ENCODE assay signal across 12 cellular contexts in the genomic region with DNA sequence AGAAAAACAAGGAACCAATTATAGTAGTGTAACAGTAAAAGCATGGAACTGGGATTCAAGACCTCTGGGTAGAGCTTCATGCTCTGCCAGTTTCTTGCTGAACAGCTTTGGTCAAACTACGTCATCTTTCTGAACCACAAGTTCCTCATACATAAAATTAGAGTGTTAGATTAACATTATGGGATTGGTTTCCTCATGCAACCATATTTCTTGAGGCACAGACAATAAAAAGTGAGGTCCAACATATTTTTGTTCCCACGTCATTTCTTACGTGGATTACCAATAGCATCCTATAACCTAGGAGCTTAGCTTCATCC.
A peak's percentile ranks its signal among the peaks of the same experiment; 100 is the strongest.
DNase-seq lines count a peak whose midpoint lies in the region; ATAC-seq lines count a peak whose summit lies in the region.
"Had no signal": no experiment of that assay in that cellular context is flagged by ENCODE, and none has a peak within 500 bp of the region (broad histone marks: within the 10 kb centered on the region; RNA-seq: fewer than 3 reads in every experiment).

No MANE protein-coding gene starts in this region.

- DNase-seq in SIG-M5 treated with dmso at 0.1 percent for 504 hours (lab: John Stamatoyannopoulos, UW; ENCODE audit: unreplicated experiment): peak; percentile 25
- DNase-seq in SIG-M5 (lab: John Stamatoyannopoulos, UW): no peak
- DNase-seq in Kasumi-1 (lab: John Stamatoyannopoulos, UW): peak; percentile 86 to 87
- no peak for DNase-seq in COLO829 (ENCODE audit: low spot score)
- DNase-seq in natural killer cell treated with Interleukin-12 subunit alpha and Interleukin-12 subunit beta and Interleukin-15 and Interleukin-18, amount 100 ng/mL, for 72 hours (ENCODE audit: low spot score): no peak
- DNase-seq in NCI-H1048 (lab: John Stamatoyannopoulos, UW): no peak
- no peak for DNase-seq in islet precursor cell
- DNase-seq: effector CD8-positive, alpha-beta T cell; immature natural killer cell; NCI-H69; posterior cingulate gyrus had no signal

- H3K4me1 Mint-ChIP-seq in natural killer cell treated with Interleukin-12 subunit alpha and Interleukin-12 subunit beta and Interleukin-15 and Interleukin-18, amount 100 ng/mL, for 72 hours (ENCODE audit: low read depth in 2 of 2): no peaks in the 10 kb centered on the region
- H3K4me1 Mint-ChIP-seq: immature natural killer cell had no signal

- no peaks in the 10 kb centered on the region for H3K36me3 Mint-ChIP-seq in natural killer cell treated with Interleukin-12 subunit alpha and Interleukin-12 subunit beta and Interleukin-15 and Interleukin-18, amount 100 ng/mL, for 72 hours
- H3K36me3 Mint-ChIP-seq: immature natural killer cell had no signal

- no peak overlapping the region for H3K27ac Mint-ChIP-seq in natural killer cell treated with Interleukin-12 subunit alpha and Interleukin-12 subunit beta and Interleukin-15 and Interleukin-18, amount 100 ng/mL, for 72 hours
- H3K27ac Mint-ChIP-seq: immature natural killer cell had no signal

- peak; percentile 85 for ATAC-seq in HG02885 (IDR thresholded peaks at IDR 0.05; ENCODE audit: poor library complexity, unreplicated experiment)
- no peak for ATAC-seq in natural killer cell treated with Interleukin-12 subunit alpha and Interleukin-12 subunit beta and Interleukin-15 and Interleukin-18, amount 100 ng/mL, for 72 hours

- H3K27me3 Mint-ChIP-seq in natural killer cell treated with Interleukin-12 subunit alpha and Interleukin-12 subunit beta and Interleukin-15 and Interleukin-18, amount 100 ng/mL, for 72 hours: no peaks in the 10 kb centered on the region

- peaks cover 3% of the 10 kb centered on the region for H3K9me3 Mint-ChIP-seq in natural killer cell treated with Interleukin-12 subunit alpha and Interleukin-12 subunit beta and Interleukin-15 and Interleukin-18, amount 100 ng/mL, for 72 hours
- H3K9me3 Mint-ChIP-seq: immature natural killer cell had no signal

- H3K4me3 Mint-ChIP-seq in natural killer cell treated with Interleukin-12 subunit alpha and Interleukin-12 subunit beta and Interleukin-15 and Interleukin-18, amount 100 ng/mL, for 72 hours: no peak overlapping the region
- H3K4me3 Mint-ChIP-seq: immature natural killer cell had no signal

Comparison
In these comparisons a context has a peak if more than half of its experiments do, and no peak if none do; other contexts are left out.
1. DNase-seq: peak in SIG-M5 treated with dmso at 0.1 percent for 504 hours (single experiment) and Kasumi-1 (2 of 2); none in SIG-M5 (single experiment), COLO829 (single experiment), natural killer cell treated with Interleukin-12 subunit alpha and Interleukin-12 subunit beta and Interleukin-15 and Interleukin-18, amount 100 ng/mL, for 72 hours (single experiment), NCI-H1048 (single experiment) and islet precursor cell (single experiment).